12 cellular contexts compared by ENCODE assay signal in the genomic region with DNA sequence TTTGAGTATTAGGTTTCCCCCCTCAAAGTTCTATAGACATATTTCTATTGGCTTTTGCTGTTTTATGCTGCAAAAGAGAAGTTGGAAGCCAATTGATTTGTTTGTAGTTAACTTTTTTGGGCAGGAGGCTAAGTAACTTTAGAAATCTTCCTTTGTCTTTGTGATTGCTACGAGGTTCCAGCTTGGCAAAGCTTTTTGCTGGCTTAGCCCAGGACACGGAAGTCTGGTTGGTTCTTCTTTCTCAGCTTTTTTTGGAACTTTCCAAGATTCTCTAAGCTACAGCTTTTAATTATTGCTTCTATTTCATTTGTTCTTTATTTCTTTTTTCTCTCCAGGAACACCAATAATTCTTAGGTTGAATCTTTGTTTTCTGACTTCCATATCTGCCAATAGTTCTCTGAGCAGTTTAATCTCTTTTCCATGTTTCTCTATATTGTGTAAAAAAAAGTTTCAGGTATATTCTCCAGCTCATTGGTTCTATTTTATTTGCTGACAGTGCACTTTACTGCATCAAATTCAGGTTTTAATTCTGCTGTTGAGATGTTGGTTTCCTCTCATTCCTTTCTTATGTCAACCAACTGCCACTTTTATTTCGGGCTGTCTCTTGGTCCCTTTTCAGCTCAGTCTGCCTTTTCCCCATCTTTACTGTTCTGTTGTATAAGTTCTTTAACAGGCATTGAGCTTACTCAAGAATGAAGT. TPM values are rescaled to one million over a fixed set of nuclear protein-coding genes. Genes with fewer than 3 reads are reported as not detected.
DNase-seq lines count a peak whose midpoint lies in the region; ATAC-seq and TF ChIP-seq lines count a peak whose summit lies in the region.
"Had no signal": no experiment of that assay in that cellular context is flagged by ENCODE, and none has a peak within 500 bp of the region (broad histone marks: within the 10 kb centered on the region; RNA-seq: fewer than 3 reads in every experiment).

No MANE protein-coding gene starts in this region.

- H3K14ac ChIP-seq in neuronal stem cell (ENCODE audit: low read length), result no peak overlapping the region

- peak overlapping the region in 1 of 2 donors; percentile 52 for H3K4me3 Mint-ChIP-seq in activated T-cell treated with anti-CD3 and anti-CD28 coated beads, Interleukin-2, amount 50 U/mL, for 72 hours
- no peak overlapping the region for H3K4me3 Mint-ChIP-seq in nephron progenitor cell
- H3K4me3 Mint-ChIP-seq: activated CD8-positive, alpha-beta T cell treated with anti-CD3 and anti-CD28 coated beads, Interleukin-2, amount 10 ng/mL, durations not matched to agents 7 days and 5 days; T-cell had no signal

- H3K27me3 ChIP-seq in fibroblast of lung (ENCODE audit: control insufficient read depth, insufficient read depth, low read length), result no peaks in the 10 kb centered on the region
- no peaks in the 10 kb centered on the region for H3K27me3 ChIP-seq in uterus
- no peaks in the 10 kb centered on the region for H3K27me3 ChIP-seq in neuronal stem cell (ENCODE audit: control insufficient read depth in 3 of 3, insufficient read depth in 3 of 3, low read depth in 1 of 3, low read length in 3 of 3)

- no peak overlapping the region for H3K18ac ChIP-seq in neuronal stem cell (ENCODE audit: low read length)

- no peak overlapping the region for H4K91ac ChIP-seq in neuronal stem cell (ENCODE audit: low read depth, low read length, poor library complexity)

- H3K27me3 Mint-ChIP-seq in activated T-cell treated with anti-CD3 and anti-CD28 coated beads, Interleukin-2, amount 50 U/mL, for 72 hours (ENCODE audit: low read depth), result no peaks in the 10 kb centered on the region
- no peaks in the 10 kb centered on the region for H3K27me3 Mint-ChIP-seq in nephron progenitor cell (ENCODE audit: low read depth, poor library complexity)
- H3K27me3 Mint-ChIP-seq: progenitor cell of endocrine pancreas, T-cell had no signal

- DNase-seq in activated T-cell treated with anti-CD3 and anti-CD28 coated beads, Interleukin-2, amount 50 U/mL, for 72 hours, result no peak
- no peak for DNase-seq in activated T-cell treated with anti-CD3 and anti-CD28 coated beads, Interleukin-2, amount 50 U/mL, for 1 hour
- DNase-seq in fibroblast of lung (ENCODE audit: low read depth in 2 of 2) (no peak), nephron progenitor cell (no peak), uterus (no peak), Kasumi-1 (lab: John Stamatoyannopoulos, UW) (no peak), NCI-H774 (lab: John Stamatoyannopoulos, UW) (no peak), neuronal stem cell (ENCODE audit: low spot score) (no peak)
- DNase-seq: activated CD8-positive, alpha-beta T cell treated with anti-CD3 and anti-CD28 coated beads, Interleukin-2, amount 10 ng/mL, durations not matched to agents 7 days and 5 days; NCI-H748 treated with DMSO at 0.1 percent for 48 hours; T-cell had no signal

- no peak for TF ChIP-seq CTCF in fibroblast of lung (conservative IDR thresholded peaks at IDR 0.05 in 1 of 2, IDR thresholded peaks at IDR 0.05 in 1 of 2; ENCODE audit: low read depth in 1 of 2, low read length in 2 of 2)
- TF ChIP-seq CTCF in nephron progenitor cell (IDR thresholded peaks at IDR 0.05), result no peak
- TF ChIP-seq CTCF in uterus (IDR thresholded peaks at IDR 0.05), result no peak

- H3K9me3 ChIP-seq in fibroblast of lung (ENCODE audit: control insufficient read depth, insufficient read depth, low read depth, low read length), result no peaks in the 10 kb centered on the region
- H3K9me3 ChIP-seq in uterus, result no peaks in the 10 kb centered on the region
- H3K9me3 ChIP-seq in neuronal stem cell (replicated peaks in 1 of 2; ENCODE audit: control insufficient read depth in 2 of 2, insufficient read depth in 1 of 2, low read depth in 1 of 2, low read length in 2 of 2), result no peaks in the 10 kb centered on the region

- H3K4me1 Mint-ChIP-seq in activated T-cell treated with anti-CD3 and anti-CD28 coated beads, Interleukin-2, amount 50 U/mL, for 72 hours (ENCODE audit: low read depth), result peaks cover 19% of the 10 kb centered on the region
- peaks cover 16% of the 10 kb centered on the region for H3K4me1 Mint-ChIP-seq in nephron progenitor cell

- H3K4me2 ChIP-seq in fibroblast of lung (ENCODE audit: extremely low read depth, insufficient read depth, low read length) (peak overlapping the region; percentile 71), neuronal stem cell (ENCODE audit: insufficient read depth, low read length, poor library complexity, severe bottlenecking) (no peak overlapping the region)

- no peaks in the 10 kb centered on the region for H3K36me3 Mint-ChIP-seq in activated T-cell treated with anti-CD3 and anti-CD28 coated beads, Interleukin-2, amount 50 U/mL, for 72 hours (ENCODE audit: insufficient read depth in 2 of 2)
- H3K36me3 Mint-ChIP-seq in nephron progenitor cell (ENCODE audit: low read depth), result peaks cover 4% of the 10 kb centered on the region

- H3K23ac ChIP-seq in neuronal stem cell (ENCODE audit: low read depth, low read length, poor library complexity), result no peak overlapping the region

- no peak overlapping the region for H2BK15ac ChIP-seq in neuronal stem cell (ENCODE audit: low read length)

- H2BK5ac ChIP-seq in neuronal stem cell (ENCODE audit: low read length), result no peak overlapping the region

- H3K27ac ChIP-seq in fibroblast of lung (ENCODE audit: insufficient read depth, low read length) (peak overlapping the region; percentile 42), uterus (peak overlapping the region; percentile 49 to 77), neuronal stem cell (replicated peaks; ENCODE audit: low read length) (no peak overlapping the region)

- H3K79me1 ChIP-seq in neuronal stem cell (ENCODE audit: low read depth, low read length), result no peaks in the 10 kb centered on the region

- TF ChIP-seq POLR2A in uterus (IDR thresholded peaks at IDR 0.05), result no peak

- H2AK5ac ChIP-seq in neuronal stem cell (ENCODE audit: low read depth, low read length), result no peak overlapping the region

- H3K9ac ChIP-seq in fibroblast of lung (ENCODE audit: insufficient read depth, low read length) (no peak overlapping the region), neuronal stem cell (ENCODE audit: low read depth, low read length, poor library complexity) (no peak overlapping the region)

- H3K79me2 ChIP-seq in fibroblast of lung (ENCODE audit: control insufficient read depth, insufficient read depth, low read length), result peaks cover 68% of the 10 kb centered on the region

- H2AFZ ChIP-seq in fibroblast of lung (ENCODE audit: low read length), result no peak overlapping the region
- H2AFZ ChIP-seq in neuronal stem cell (ENCODE audit: low read length), result no peak overlapping the region

- no peak for ATAC-seq in activated T-cell treated with anti-CD3 and anti-CD28 coated beads, Interleukin-2, amount 50 U/mL, for 72 hours (replicated peaks in 1 of 2)
- ATAC-seq: activated CD8-positive, alpha-beta T cell treated with anti-CD3 and anti-CD28 coated beads, Interleukin-2, amount 10 ng/mL, durations not matched to agents 7 days and 5 days; T-cell had no signal

- peak overlapping the region in 3 of 4 experiments; percentile 1 to 33 (median 3) for H3K4me3 ChIP-seq in fibroblast of lung (replicated peaks in 1 of 4; ENCODE audit: control extremely low read depth in 1 of 4, insufficient read depth in 1 of 4, low read depth in 3 of 4, low read length in 4 of 4)
- H3K4me3 ChIP-seq in uterus, result no peak overlapping the region
- no peak overlapping the region for H3K4me3 ChIP-seq in neuronal stem cell (ENCODE audit: low read length in 2 of 2)

- H3K4ac ChIP-seq in neuronal stem cell (ENCODE audit: low read length), result no peak overlapping the region

- H3K9me3 Mint-ChIP-seq in activated T-cell treated with anti-CD3 and anti-CD28 coated beads, Interleukin-2, amount 50 U/mL, for 72 hours, result no peaks in the 10 kb centered on the region
- no peaks in the 10 kb centered on the region for H3K9me3 Mint-ChIP-seq in nephron progenitor cell
- H3K9me3 Mint-ChIP-seq: T-cell had no signal

- intact Hi-C loops in uterus (cut with DNase I; ENCODE audit: low total_unique reads), result no loop called here

- no peak overlapping the region for H2BK120ac ChIP-seq in neuronal stem cell (ENCODE audit: low read depth, low read length)

- H3K36me3 ChIP-seq in fibroblast of lung (ENCODE audit: control insufficient read depth, insufficient read depth, low read length) (no peaks in the 10 kb centered on the region), uterus (no peaks in the 10 kb centered on the region), neuronal stem cell (replicated peaks in 1 of 2; ENCODE audit: control insufficient read depth in 2 of 2, insufficient read depth in 2 of 2, low read length in 2 of 2) (no peaks in the 10 kb centered on the region)

- H4K8ac ChIP-seq in neuronal stem cell (ENCODE audit: low read depth, low read length), result no peak overlapping the region

- WGBS in neuronal stem cell (ENCODE audit: extremely low coverage in 2 of 2, insufficient read length in 2 of 2, insufficient replicate concordance in 1 of 2), 2 donors, result no CpG with 5 or more reads among the region's 3 CpGs

- H4K20me1 ChIP-seq in fibroblast of lung (ENCODE audit: control insufficient read depth, extremely low read depth, insufficient read depth, low read length), result no peaks in the 10 kb centered on the region

- H2BK12ac ChIP-seq in neuronal stem cell (ENCODE audit: low read length), result no peak overlapping the region

- peaks cover 14% of the 10 kb centered on the region for H3K4me1 ChIP-seq in fibroblast of lung (ENCODE audit: control insufficient read depth, extremely low read depth, insufficient read depth, low read length)
- peaks cover 5 to 11% of the 10 kb centered on the region in 2 donors for H3K4me1 ChIP-seq in uterus
- peaks cover 3% of the 10 kb centered on the region in 2 donors for H3K4me1 ChIP-seq in neuronal stem cell (ENCODE audit: control insufficient read depth in 2 of 2, insufficient read depth in 1 of 2, low read depth in 1 of 2, low read length in 2 of 2)

- H3K27ac Mint-ChIP-seq in activated T-cell treated with anti-CD3 and anti-CD28 coated beads, Interleukin-2, amount 50 U/mL, for 72 hours, result peak overlapping the region; percentile 74
- H3K27ac Mint-ChIP-seq in nephron progenitor cell, result peak overlapping the region; percentile 49
- H3K27ac Mint-ChIP-seq: activated CD8-positive, alpha-beta T cell treated with anti-CD3 and anti-CD28 coated beads, Interleukin-2, amount 10 ng/mL, durations not matched to agents 7 days and 5 days; progenitor cell of endocrine pancreas had no signal

RNA-seq across cellular contexts. Expression of a gene that starts 27.8 kb away (rescaled TPM):
- total RNA-seq in activated T-cell treated with anti-CD3 and anti-CD28 coated beads, Interleukin-2, amount 50 U/mL, for 72 hours, result 10 to 100 TPM; 14.9 to 26.9 TPM
- total RNA-seq in fibroblast of lung (54.7 and 61.1 TPM in 2 replicates), uterus (100 to 1,000 TPM in 1 of 4 donors, 10 to 100 TPM in 3; 50.7 to 115 (median 72.0) TPM)
- polyA plus RNA-seq in fibroblast of lung, result 42.0 and 48.9 TPM in 2 replicates
- 32.3 and 39.9 TPM in 2 replicates for polyA plus RNA-seq in fibroblast of lung (2012)
- 25.1 and 35.2 TPM in 2 replicates for polyA minus RNA-seq in fibroblast of lung (ENCODE audit: low replicate concordance)
- 19.1 TPM for polyA plus RNA-seq in neuronal stem cell (2013, experiment 1 of 2)
- polyA plus RNA-seq in neuronal stem cell (2013, experiment 2 of 2), result 22.7 TPM

Comparison
In these comparisons a context has a peak if more than half of its experiments do, and no peak if none do; other contexts are left out.
1. H3K4me3 ChIP-seq: peak in fibroblast of lung (3 of 4); none in uterus (0 of 2) and neuronal stem cell (0 of 2).